In the genomic region with DNA sequence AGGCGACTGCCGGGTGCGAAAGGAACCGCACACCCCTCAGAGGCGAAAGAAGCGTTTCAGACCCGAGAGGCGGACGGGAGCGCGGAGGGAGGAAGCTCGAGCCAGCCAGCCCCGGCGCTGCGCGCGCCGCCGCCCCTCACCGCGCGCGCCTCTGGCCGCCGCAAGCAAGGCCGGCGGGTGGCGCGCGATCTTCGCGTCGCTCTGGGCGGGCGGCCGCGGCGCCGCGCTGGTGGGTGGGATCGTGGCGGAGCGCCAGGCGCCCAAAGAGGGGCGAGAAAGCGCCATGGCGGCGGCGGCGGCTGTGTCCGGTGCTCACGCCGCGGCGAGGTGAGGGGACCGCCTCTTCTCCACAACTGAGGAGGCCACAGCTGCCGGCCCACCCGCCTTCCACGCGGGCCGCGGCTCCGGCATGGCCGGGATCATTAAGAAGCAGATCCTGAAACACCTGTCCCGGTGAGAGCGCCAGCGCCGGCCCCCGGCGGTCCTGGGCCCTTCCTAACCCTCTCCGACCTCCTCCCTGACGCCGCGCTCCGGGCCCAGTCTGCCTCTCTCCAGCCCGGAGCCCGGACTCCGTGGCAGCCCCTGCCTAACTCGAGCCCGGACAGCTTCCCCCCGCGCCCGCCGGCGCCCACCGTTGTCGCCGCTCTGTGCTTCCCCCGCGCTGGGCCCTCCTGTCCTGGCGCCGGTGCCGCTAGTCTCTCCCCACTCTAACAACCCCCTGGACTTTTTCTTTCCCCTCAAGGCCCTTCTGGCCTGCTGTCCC, we compare ENCODE assay signal across 8 cellular contexts. TPM values are rescaled to one million over a fixed set of nuclear protein-coding genes. Genes with fewer than 3 reads are reported as not detected.
DNase-seq lines count a peak whose midpoint lies in the region; ATAC-seq and TF ChIP-seq lines count a peak whose summit lies in the region.

A gene with protein sequence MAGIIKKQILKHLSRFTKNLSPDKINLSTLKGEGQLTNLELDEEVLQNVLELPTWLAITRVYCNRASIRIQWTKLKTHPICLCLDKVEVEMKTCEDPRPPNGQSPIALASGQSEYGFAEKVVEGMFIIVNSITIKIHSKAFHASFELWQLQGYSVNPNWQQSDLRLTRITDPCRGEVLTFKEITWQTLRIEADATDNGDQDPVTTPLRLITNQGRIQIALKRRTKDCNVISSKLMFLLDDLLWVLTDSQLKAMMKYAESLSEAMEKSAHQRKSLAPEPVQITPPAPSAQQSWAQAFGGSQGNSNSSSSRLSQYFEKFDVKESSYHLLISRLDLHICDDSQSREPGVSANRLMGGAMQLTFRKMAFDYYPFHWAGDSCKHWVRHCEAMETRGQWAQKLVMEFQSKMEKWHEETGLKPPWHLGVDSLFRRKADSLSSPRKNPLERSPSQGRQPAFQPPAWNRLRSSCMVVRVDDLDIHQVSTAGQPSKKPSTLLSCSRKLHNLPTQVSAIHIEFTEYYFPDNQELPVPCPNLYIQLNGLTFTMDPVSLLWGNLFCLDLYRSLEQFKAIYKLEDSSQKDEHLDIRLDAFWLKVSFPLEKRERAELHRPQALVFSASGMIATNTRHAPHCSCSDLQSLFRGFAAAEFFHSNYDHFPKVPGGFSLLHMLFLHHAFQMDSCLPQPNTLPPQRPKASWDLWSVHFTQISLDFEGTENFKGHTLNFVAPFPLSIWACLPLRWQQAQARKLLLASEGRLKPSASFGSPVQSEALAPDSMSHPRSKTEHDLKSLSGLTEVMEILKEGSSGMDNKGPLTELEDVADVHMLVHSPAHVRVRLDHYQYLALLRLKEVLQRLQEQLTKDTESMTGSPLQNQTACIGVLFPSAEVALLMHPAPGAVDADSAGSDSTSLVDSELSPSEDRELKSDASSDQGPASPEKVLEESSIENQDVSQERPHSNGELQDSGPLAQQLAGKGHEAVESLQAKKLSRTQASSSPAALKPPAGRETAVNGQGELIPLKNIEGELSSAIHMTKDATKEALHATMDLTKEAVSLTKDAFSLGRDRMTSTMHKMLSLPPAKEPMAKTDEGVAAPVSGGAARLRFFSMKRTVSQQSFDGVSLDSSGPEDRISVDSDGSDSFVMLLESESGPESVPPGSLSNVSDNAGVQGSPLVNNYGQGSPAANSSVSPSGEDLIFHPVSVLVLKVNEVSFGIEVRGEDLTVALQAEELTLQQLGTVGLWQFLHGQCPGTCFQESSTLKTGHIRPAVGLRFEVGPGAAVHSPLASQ (N-terminal part only) (plus strand): TSS at position 242 of the 763 bp plus-strand sequence. CDS start 168 bp downstream, at position 410.

- no peak for TF ChIP-seq CTCF in fibroblast of the aortic adventitia (IDR thresholded peaks at IDR 0.05; ENCODE audit: insufficient read depth, low read length)
- no peak for TF ChIP-seq CTCF in nephron progenitor cell (IDR thresholded peaks at IDR 0.05)

- H3K27me3 Mint-ChIP-seq in nephron progenitor cell (ENCODE audit: low read depth, poor library complexity) = no peaks in the 10 kb centered on the region
- no peaks in the 10 kb centered on the region for H3K27me3 Mint-ChIP-seq in stimulated activated naive CD8-positive, alpha-beta T cell treated with anti-CD3 and anti-CD28 coated beads, Interleukin-15, amount 100 ng/mL, for 72 hours

- H3K36me3 Mint-ChIP-seq in nephron progenitor cell (ENCODE audit: low read depth) = peaks cover 9% of the 10 kb centered on the region

- peak; percentile 82 for ATAC-seq in GM21526 (IDR thresholded peaks at IDR 0.05; ENCODE audit: low FRiP score, unreplicated experiment)
- peak; percentile 96 for ATAC-seq in stimulated activated naive CD8-positive, alpha-beta T cell treated with anti-CD3 and anti-CD28 coated beads, Interleukin-15, amount 100 ng/mL, for 72 hours

- peak within 1 kb of the TSS; percentile 94 for H3K4me3 Mint-ChIP-seq in nephron progenitor cell
- H3K4me3 Mint-ChIP-seq in stimulated activated naive CD8-positive, alpha-beta T cell treated with anti-CD3 and anti-CD28 coated beads, Interleukin-15, amount 100 ng/mL, for 72 hours = peak within 1 kb of the TSS; percentile 91 to 98

- H3K9me3 Mint-ChIP-seq in nephron progenitor cell = peaks cover 12% of the 10 kb centered on the region
- H3K9me3 Mint-ChIP-seq in stimulated activated naive CD8-positive, alpha-beta T cell treated with anti-CD3 and anti-CD28 coated beads, Interleukin-15, amount 100 ng/mL, for 72 hours = no peaks in the 10 kb centered on the region

- peaks cover 38% of the 10 kb centered on the region for H3K4me1 Mint-ChIP-seq in nephron progenitor cell
- peaks cover 29% of the 10 kb centered on the region for H3K4me1 Mint-ChIP-seq in stimulated activated naive CD8-positive, alpha-beta T cell treated with anti-CD3 and anti-CD28 coated beads, Interleukin-15, amount 100 ng/mL, for 72 hours

- peak; percentile 56 for DNase-seq in DMS 273 treated with DMSO at 0.1 percent for 48 hours (lab: John Stamatoyannopoulos, UW)
- peak; percentile 53 for DNase-seq in Jurkat, Clone E6-1 (ENCODE audit: low read depth, low spot score)
- peak; percentile 61 for DNase-seq in RPMI7951 (ENCODE audit: low read depth)
- DNase-seq in activated T-helper 9 cell treated with anti-CD3 and anti-CD28 coated beads, Interleukin-2, amount 50 U/mL, for 16 hours (ENCODE audit: low read depth) = peak; percentile 68
- DNase-seq in fibroblast of the aortic adventitia (ENCODE audit: low read depth) = peak; percentile 50
- DNase-seq in nephron progenitor cell = peak; percentile 85
- peak; percentile 76 to 80 for DNase-seq in stimulated activated naive CD8-positive, alpha-beta T cell treated with anti-CD3 and anti-CD28 coated beads, Interleukin-15, amount 100 ng/mL, for 72 hours

- peak within 1 kb of the TSS; percentile 68 for H3K4me3 ChIP-seq in Jurkat, Clone E6-1 (ENCODE audit: low read length)
- H3K4me3 ChIP-seq in fibroblast of the aortic adventitia (ENCODE audit: low read depth, low read length) = peak within 1 kb of the TSS; percentile 85

- H3K27ac Mint-ChIP-seq in nephron progenitor cell = peak within 1 kb of the TSS; percentile 94
- peak within 1 kb of the TSS; percentile 98 to 99 for H3K27ac Mint-ChIP-seq in stimulated activated naive CD8-positive, alpha-beta T cell treated with anti-CD3 and anti-CD28 coated beads, Interleukin-15, amount 100 ng/mL, for 72 hours

RNA-seq across cellular contexts. Expression of the gene that starts here (rescaled TPM):
- 9.1 TPM for polyA plus RNA-seq in Jurkat, Clone E6-1 (2012; ENCODE audit: insufficient read depth, insufficient read length)
- 4.0 and 4.4 TPM in 2 replicates for total RNA-seq in RPMI7951 (2014; rRNA removed; shearing (Covaris generic))
- total RNA-seq in fibroblast of the aortic adventitia (ENCODE audit: low replicate concordance) = 3.4 and 8.9 TPM in 2 replicates

Comparison
In these comparisons a context has a peak if more than half of its experiments do, and no peak if none do; other contexts are left out.
1. Peak in every context shown above with its lines: DNase-seq, ATAC-seq and H3K4me3 ChIP-seq.